In the genomic region with DNA sequence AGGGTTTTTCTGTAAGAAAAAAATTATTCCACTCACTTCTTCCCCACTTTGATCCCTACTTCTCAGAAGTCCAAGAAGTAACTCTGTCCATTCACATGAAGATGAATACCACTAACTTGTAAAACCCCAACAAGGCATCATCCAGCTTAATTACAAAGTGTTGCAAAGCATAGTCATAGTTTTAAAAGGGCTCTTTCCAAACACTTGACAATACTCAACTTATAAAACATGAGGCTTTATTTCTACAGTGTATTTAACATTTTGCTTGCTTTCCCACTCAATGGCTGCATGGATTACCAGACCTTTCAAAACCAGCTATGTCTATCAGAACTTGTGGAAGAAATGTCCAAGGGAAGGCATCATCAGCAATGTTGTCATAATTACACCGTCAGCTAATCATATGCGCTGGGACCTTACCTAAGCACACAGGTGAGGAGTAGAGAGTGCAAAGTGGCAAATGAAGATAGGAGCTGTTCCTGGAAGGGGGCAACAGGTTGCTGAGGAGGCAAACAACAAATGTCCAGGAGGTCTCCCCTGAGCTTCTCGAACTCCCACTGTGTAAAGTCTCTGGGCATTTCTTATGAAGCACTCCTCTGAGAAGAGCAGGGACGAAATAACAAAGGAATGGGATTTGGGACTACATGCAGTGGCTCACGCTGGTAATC, we compare ENCODE assay signal across 20 cellular contexts.
"Had no signal": no experiment of that assay in that cellular context is flagged by ENCODE, and none has a peak within 500 bp of the region (broad histone marks: within the 10 kb centered on the region; RNA-seq: fewer than 3 reads in every experiment).

No MANE protein-coding gene starts in this region.

- H3K27ac ChIP-seq: esophagus squamous epithelium, gastroesophageal sphincter, left ventricle myocardium inferior, neural progenitor cell, ovary, right atrium auricular region, sigmoid colon, skin epidermis, stomach, thoracic aorta, transverse colon, uterus had no signal

- H3K4me1 Mint-ChIP-seq: immature natural killer cell had no signal

- H3K4me3 Mint-ChIP-seq: immature natural killer cell; natural killer cell treated with Interleukin-12 subunit alpha and Interleukin-12 subunit beta and Interleukin-15 and Interleukin-18, amount 100 ng/mL, for 72 hours; neural progenitor cell had no signal

- H3K27ac Mint-ChIP-seq: immature natural killer cell, neural progenitor cell had no signal

- H3K9me3 ChIP-seq: esophagus squamous epithelium, gastroesophageal sphincter, left ventricle myocardium inferior, ovary, right atrium auricular region, sigmoid colon, stomach, thoracic aorta, transverse colon, uterus had no signal

- DNase-seq: dermis blood vessel endothelial cell; esophagus squamous epithelium; immature natural killer cell; left ventricle myocardium inferior; midbrain; nucleus accumbens; ovary; sigmoid colon; stimulated activated CD4-positive, alpha-beta T cell treated with anti-CD3 and anti-CD28 coated beads, Interleukin-12 subunit alpha, Interleukin-12 subunit beta, amount 100 ng/mL, for 4 hours; stimulated activated naive CD4-positive, alpha-beta T cell; stomach; substantia nigra; transverse colon; uterus had no signal

- H3K27me3 ChIP-seq: esophagus squamous epithelium, gastroesophageal sphincter, neural progenitor cell, ovary, right atrium auricular region, sigmoid colon, stomach, transverse colon, uterus had no signal

- H3K9me3 Mint-ChIP-seq: natural killer cell treated with Interleukin-12 subunit alpha and Interleukin-12 subunit beta and Interleukin-15 and Interleukin-18, amount 100 ng/mL, for 72 hours; neural progenitor cell had no signal

- H3K4me1 ChIP-seq: uterus had no signal

- H3K27me3 Mint-ChIP-seq: natural killer cell treated with Interleukin-12 subunit alpha and Interleukin-12 subunit beta and Interleukin-15 and Interleukin-18, amount 100 ng/mL, for 72 hours had no signal

- H3K36me3 ChIP-seq: esophagus squamous epithelium, gastroesophageal sphincter, left ventricle myocardium inferior, neural progenitor cell, ovary, right atrium auricular region, sigmoid colon, stomach, thoracic aorta, transverse colon, uterus had no signal

- H3K36me3 Mint-ChIP-seq: immature natural killer cell; natural killer cell treated with Interleukin-12 subunit alpha and Interleukin-12 subunit beta and Interleukin-15 and Interleukin-18, amount 100 ng/mL, for 72 hours; neural progenitor cell had no signal

- H3K4me3 ChIP-seq: esophagus squamous epithelium, gastroesophageal sphincter, left ventricle myocardium inferior, neural progenitor cell, ovary, right atrium auricular region, sigmoid colon, skin epidermis, stomach, thoracic aorta, transverse colon, uterus had no signal

- H3K4me2 ChIP-seq: neural progenitor cell had no signal

- H2AFZ ChIP-seq: neural progenitor cell had no signal

- H3K9ac ChIP-seq: neural progenitor cell had no signal
